ENCODE assay signal across 14 cellular contexts in genomic region chr10:24382596-24382978, GRCh38.
DNase-seq lines count a peak whose midpoint lies in the region; ATAC-seq, FAIRE-seq and TF ChIP-seq lines count a peak whose summit lies in the region.
"Had no signal": no experiment of that assay in that cellular context is flagged by ENCODE, and none has a peak within 500 bp of the region (broad histone marks: within the 10 kb centered on the region; RNA-seq: fewer than 3 reads in every experiment).

No MANE protein-coding gene starts in this region.

- H3K4me3 Mint-ChIP-seq in astrocyte (ENCODE audit: unreplicated experiment) = no peak overlapping the region

- peaks cover 45% of the 10 kb centered on the region for H3K4me1 Mint-ChIP-seq in astrocyte (ENCODE audit: low read depth, unreplicated experiment)

- peak overlapping the region; percentile 88 for H4K12ac ChIP-seq in trophoblast cell (ENCODE audit: low read depth, low read length)

- H3K4me2 ChIP-seq in astrocyte (ENCODE audit: low read length) (no peak overlapping the region), trophoblast cell (ENCODE audit: low read length) (no peak overlapping the region)
- H3K4me2 ChIP-seq: A549 had no signal

- H3K36me3 ChIP-seq in astrocyte (ENCODE audit: insufficient read depth, low read length) (no peaks in the 10 kb centered on the region), trophoblast cell (ENCODE audit: control insufficient read depth in 1 of 2, insufficient read depth in 2 of 2, low read length in 2 of 2) (peaks cover 20 to 21% of the 10 kb centered on the region in 2 experiments)
- H3K36me3 ChIP-seq: uterus had no signal

- H3K36me3 Mint-ChIP-seq in astrocyte (ENCODE audit: low read depth, unreplicated experiment) = no peaks in the 10 kb centered on the region

- H3K23ac ChIP-seq in trophoblast cell (ENCODE audit: low read length) = no peak overlapping the region

- H3K27me3 ChIP-seq in astrocyte (ENCODE audit: insufficient read depth, low read length) (no peaks in the 10 kb centered on the region), trophoblast cell (ENCODE audit: insufficient read depth, low read length) (no peaks in the 10 kb centered on the region)
- H3K27me3 ChIP-seq: uterus had no signal

- H3K27ac ChIP-seq in astrocyte (ENCODE audit: low read depth, low read length) = no peak overlapping the region
- H3K27ac ChIP-seq in trophoblast cell (ENCODE audit: low read depth, low read length) = peak overlapping the region; percentile 100
- H3K27ac ChIP-seq: A549 had no signal

- ATAC-seq in HG02571 (IDR thresholded peaks at IDR 0.05; ENCODE audit: unreplicated experiment) (peak; percentile 40), HG02852 (IDR thresholded peaks at IDR 0.05; ENCODE audit: unreplicated experiment) (no peak), HG03175 (IDR thresholded peaks at IDR 0.05; ENCODE audit: unreplicated experiment) (no peak), HG03135 (IDR thresholded peaks at IDR 0.05; ENCODE audit: unreplicated experiment) (no peak)

- peak overlapping the region; percentile 97 for H2AK5ac ChIP-seq in trophoblast cell (ENCODE audit: low read length)

- H3K9ac ChIP-seq in astrocyte (ENCODE audit: low read length) (no peak overlapping the region), trophoblast cell (ENCODE audit: low read length) (no peak overlapping the region)

- H2BK12ac ChIP-seq in trophoblast cell (ENCODE audit: low read length) = peak overlapping the region; percentile 99

- peak overlapping the region; percentile 94 for H4K8ac ChIP-seq in trophoblast cell (ENCODE audit: low read depth, low read length)

- peak overlapping the region; percentile 98 for H3K27ac Mint-ChIP-seq in astrocyte (ENCODE audit: unreplicated experiment)

- WGBS in trophoblast cell (ENCODE audit: extremely low coverage, insufficient coverage, insufficient read length) = no CpG with 5 or more reads among the region's 3 CpGs

- H3K4ac ChIP-seq in trophoblast cell (ENCODE audit: low read depth, low read length) = peak overlapping the region; percentile 88

- peak overlapping the region; percentile 98 for H3K14ac ChIP-seq in trophoblast cell (ENCODE audit: low read length)

- no peaks in the 10 kb centered on the region for H3K9me3 Mint-ChIP-seq in astrocyte (ENCODE audit: unreplicated experiment)

- H2BK5ac ChIP-seq in trophoblast cell (ENCODE audit: low read depth, low read length, poor library complexity) = peak overlapping the region; percentile 97

- peak overlapping the region; percentile 96 for H3K18ac ChIP-seq in trophoblast cell (ENCODE audit: low read length)

- no peaks in the 10 kb centered on the region for H4K20me1 ChIP-seq in astrocyte (ENCODE audit: insufficient read depth, low read length)

- H3K9me3 ChIP-seq in astrocyte (ENCODE audit: insufficient read depth, low read depth, low read length) (no peaks in the 10 kb centered on the region), trophoblast cell (ENCODE audit: insufficient read depth, low read depth, low read length) (no peaks in the 10 kb centered on the region)
- H3K9me3 ChIP-seq: A549, uterus had no signal

- TF ChIP-seq CTCF in astrocyte (IDR thresholded peaks at IDR 0.05; ENCODE audit: insufficient read depth, low read depth, low read length) = no peak

- no peaks in the 10 kb centered on the region for H3K79me2 ChIP-seq in astrocyte (ENCODE audit: insufficient read depth, low read length)
- H3K79me2 ChIP-seq in trophoblast cell (ENCODE audit: control insufficient read depth, insufficient read depth, low read length, poor library complexity) = peaks cover 15% of the 10 kb centered on the region

- H3K4me1 ChIP-seq in astrocyte (ENCODE audit: insufficient read depth, low read length) = peaks cover 28% of the 10 kb centered on the region
- H3K4me1 ChIP-seq in trophoblast cell (ENCODE audit: control insufficient read depth in 1 of 2, insufficient read depth in 2 of 2, low read length in 2 of 2) = peaks cover 31 to 32% of the 10 kb centered on the region in 2 experiments
- H3K4me1 ChIP-seq: uterus had no signal

- peak; percentile 6 for DNase-seq in NK-92 treated with Interleukin-12 subunit alpha and Interleukin-12 subunit beta, amount 100 ng/mL, for 24 hours (lab: John Stamatoyannopoulos, UW)
- DNase-seq in NK-92 (lab: John Stamatoyannopoulos, UW; ENCODE audit: unreplicated experiment) (no peak), astrocyte (ENCODE audit: low read depth) (no peak), trophoblast cell (no peak)
- DNase-seq: activated CD8-positive, alpha-beta memory T cell treated with anti-CD3 and anti-CD28 coated beads for 24 hours; central memory CD4-positive, alpha-beta T cell; GF-D8; NCI-H1694; uterus had no signal

- H3K27me3 Mint-ChIP-seq in astrocyte (ENCODE audit: low read depth, unreplicated experiment) = no peaks in the 10 kb centered on the region

- H4K91ac ChIP-seq in trophoblast cell (ENCODE audit: low read depth, low read length) = peak overlapping the region; percentile 96

- FAIRE-seq in astrocyte (lab: Jason Lieb, UNC) = no peak
- FAIRE-seq: A549 had no signal

- H3K4me3 ChIP-seq in astrocyte (ENCODE audit: insufficient read depth, low read depth, low read length) = no peak overlapping the region
- no peak overlapping the region for H3K4me3 ChIP-seq in trophoblast cell (ENCODE audit: low read depth, low read length)
- H3K4me3 ChIP-seq: A549, uterus had no signal

- H2BK120ac ChIP-seq in trophoblast cell (ENCODE audit: insufficient read depth, low read length, poor library complexity) = peak overlapping the region; percentile 99

- H3K79me1 ChIP-seq in trophoblast cell (ENCODE audit: low read length) = peaks cover 45% of the 10 kb centered on the region

- no peak overlapping the region for H2AFZ ChIP-seq in astrocyte (ENCODE audit: low read depth, low read length)
- no peak overlapping the region for H2AFZ ChIP-seq in trophoblast cell (ENCODE audit: insufficient read depth, low read length, poor library complexity)
